In the genomic region with DNA sequence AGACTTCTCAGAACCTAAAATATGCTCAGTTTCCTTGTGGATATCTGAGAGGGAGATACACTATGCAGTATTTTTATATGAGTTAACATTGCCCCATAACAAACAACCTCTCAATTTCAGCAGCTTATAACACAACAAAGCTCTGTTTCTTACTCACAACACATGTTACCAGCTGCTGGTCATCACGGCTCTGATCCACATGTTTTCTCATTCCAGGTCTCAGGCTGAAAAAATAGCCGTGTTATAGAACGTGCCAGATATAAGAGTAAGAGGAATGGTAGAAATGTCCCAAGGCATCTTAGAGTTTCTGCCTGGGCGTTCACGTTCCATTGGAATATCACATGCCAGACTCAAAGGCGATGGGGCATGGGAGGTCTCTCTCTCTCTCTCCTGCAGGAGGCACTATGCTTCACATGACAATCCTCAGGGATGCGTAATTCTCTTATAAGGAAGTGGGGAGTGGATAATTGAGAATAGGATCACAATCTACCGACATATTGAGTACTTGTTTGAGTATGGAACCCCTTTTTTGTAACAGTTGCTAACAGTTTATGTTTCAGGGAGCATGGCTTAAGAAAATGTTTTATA, we compare ENCODE assay signal across 19 cellular contexts.
DNase-seq lines count a peak whose midpoint lies in the region; ATAC-seq, FAIRE-seq and TF ChIP-seq lines count a peak whose summit lies in the region.
"Had no signal": no experiment of that assay in that cellular context is flagged by ENCODE, and none has a peak within 500 bp of the region (broad histone marks: within the 10 kb centered on the region; RNA-seq: fewer than 3 reads in every experiment).

No MANE protein-coding gene starts in this region.

- H3K4me3 ChIP-seq in BJ (ENCODE audit: low read depth, low read length) (no peak overlapping the region), OCI-LY3 (ENCODE audit: low read length) (no peak overlapping the region), fibroblast of mammary gland (ENCODE audit: control insufficient read depth, low read depth, low read length) (no peak overlapping the region), mesendoderm (ENCODE audit: low read length) (no peak overlapping the region), thyroid gland (replicated peaks in 1 of 3) (no peak overlapping the region), psoas muscle (no peak overlapping the region), small intestine (ENCODE audit: low read depth in 1 of 2, low read length in 2 of 2) (no peak overlapping the region)
- H3K4me3 ChIP-seq: colonic mucosa, GM23248 had no signal

- no peak overlapping the region for H3K23ac ChIP-seq in mesendoderm (ENCODE audit: low read length)

- H3K4me2 ChIP-seq in OCI-LY3 (ENCODE audit: low read length): no peak overlapping the region
- no peak overlapping the region for H3K4me2 ChIP-seq in mesendoderm (ENCODE audit: low read length)

- TF ChIP-seq CTCF in BJ (IDR thresholded peaks at IDR 0.05; ENCODE audit: insufficient read depth, low read depth, low read length) (peak; percentile 22; the same call in 1 of the 2 replicates), OCI-LY3 (IDR thresholded peaks at IDR 0.05; ENCODE audit: low read depth, low read length) (peak; percentile 12; the same call in 1 of the 2 replicates), fibroblast of mammary gland (conservative IDR thresholded peaks at IDR 0.05; ENCODE audit: control insufficient read depth, insufficient read depth, low read depth, low read length) (peak; percentile 14), thyroid gland (IDR thresholded peaks at IDR 0.05) (no peak), psoas muscle (IDR thresholded peaks at IDR 0.05) (no peak)

- no peak overlapping the region for H3K4ac ChIP-seq in mesendoderm (ENCODE audit: low read depth, low read length)

- no peaks in the 10 kb centered on the region for H4K20me1 ChIP-seq in OCI-LY3 (ENCODE audit: insufficient read depth, low read length)

- H3K4me1 ChIP-seq in OCI-LY3 (ENCODE audit: low read length): peaks cover 34% of the 10 kb centered on the region
- no peaks in the 10 kb centered on the region for H3K4me1 ChIP-seq in mesendoderm (ENCODE audit: control insufficient read depth, low read depth, low read length)
- no peaks in the 10 kb centered on the region for H3K4me1 ChIP-seq in thyroid gland
- no peaks in the 10 kb centered on the region for H3K4me1 ChIP-seq in psoas muscle
- H3K4me1 ChIP-seq in small intestine (ENCODE audit: control insufficient read depth in 2 of 2, insufficient read depth in 1 of 2, low read depth in 1 of 2, low read length in 1 of 2): peaks cover 0 to 7% of the 10 kb centered on the region in 2 donors
- H3K4me1 ChIP-seq: colonic mucosa had no signal

- FAIRE-seq in small intestine (lab: Jason Lieb, UNC): no peak
- FAIRE-seq: endothelial cell of umbilical vein had no signal

- H3K9ac ChIP-seq in OCI-LY3 (ENCODE audit: low read length) (no peak overlapping the region), mesendoderm (ENCODE audit: low read length) (no peak overlapping the region)
- H3K9ac ChIP-seq: GM23248 had no signal

- H2BK120ac ChIP-seq in mesendoderm (ENCODE audit: low read depth, low read length): no peak overlapping the region

- intact Hi-C loops in thyroid gland (cut with DNase I): no loop called here
- intact Hi-C loops in psoas muscle (cut with DNase I): no loop called here

- no peak overlapping the region for H2AFZ ChIP-seq in OCI-LY3 (ENCODE audit: low read depth, low read length)
- H2AFZ ChIP-seq: GM23248 had no signal

- no peaks in the 10 kb centered on the region for H3K79me1 ChIP-seq in mesendoderm (ENCODE audit: low read length)

- DNase-seq in BJ (ENCODE audit: low read depth) (no peak), fibroblast of mammary gland (ENCODE audit: low read depth) (no peak), mesendoderm (peak; percentile 50), thyroid gland (no peak), psoas muscle (no peak), small intestine (no peak), NCI-H446 (lab: John Stamatoyannopoulos, UW) (no peak)
- DNase-seq: activated CD4-positive, alpha-beta T cell treated with anti-CD3 and anti-CD28 coated beads, Interleukin-2, amount 50 U/mL, for 4 hours; activated naive CD4-positive, alpha-beta T cell; aorta; colonic mucosa; DMS79 treated with DMSO at 0.1 percent for 48 hours; GM23248; islet precursor cell; mesenchymal stem cell; NCI-H82; stimulated activated naive CD4-positive, alpha-beta T cell treated with Interleukin-2 at 50 U/mL for 16 hours had no signal

- ATAC-seq in psoas muscle: no peak

- H3K27me3 ChIP-seq in BJ (ENCODE audit: control insufficient read depth, insufficient read depth, low read length): peaks cover 2% of the 10 kb centered on the region; the same call in 1 of the 2 replicates
- H3K27me3 ChIP-seq in OCI-LY3 (ENCODE audit: low read depth, low read length): no peaks in the 10 kb centered on the region
- H3K27me3 ChIP-seq in mesendoderm (ENCODE audit: insufficient read depth, low read length, poor library complexity): no peaks in the 10 kb centered on the region
- no peaks in the 10 kb centered on the region for H3K27me3 ChIP-seq in thyroid gland
- H3K27me3 ChIP-seq in psoas muscle (ENCODE audit: insufficient read depth in 3 of 3, low read length in 2 of 3): no peaks in the 10 kb centered on the region
- no peaks in the 10 kb centered on the region for H3K27me3 ChIP-seq in small intestine (ENCODE audit: control insufficient read depth in 2 of 2, insufficient read depth in 2 of 2, low read length in 2 of 2)
- H3K27me3 ChIP-seq: colonic mucosa had no signal

- POLR2A ChIA-PET in BJ (lab: Charles Lee): no interaction called here

- H2AK5ac ChIP-seq in mesendoderm (ENCODE audit: low read length): no peak overlapping the region

- no peak overlapping the region for H2BK5ac ChIP-seq in mesendoderm (ENCODE audit: low read length)

- WGBS in mesendoderm (ENCODE audit: extremely low coverage, insufficient coverage, low lambda C conversion rate): no CpG with 5 or more reads among the region's 8 CpGs
- 87 to 89% methylated on average over 8 of the region's 8 CpGs for WGBS in thyroid gland, 2 donors
- 39 to 58% (median 43%) methylated on average over 8 of the region's 8 CpGs for WGBS in psoas muscle, 3 donors
- 80 to 95% (median 86%) methylated on average over 8 of the region's 8 CpGs for WGBS in small intestine, 3 donors

- no peak overlapping the region for H3K18ac ChIP-seq in mesendoderm (ENCODE audit: low read length)

- no peak overlapping the region for H4K5ac ChIP-seq in mesendoderm (ENCODE audit: low read length)

- H3K27ac ChIP-seq in OCI-LY3 (ENCODE audit: low read length): no peak overlapping the region
- no peak overlapping the region for H3K27ac ChIP-seq in mesendoderm (ENCODE audit: low read depth, low read length)
- H3K27ac ChIP-seq in thyroid gland: no peak overlapping the region
- H3K27ac ChIP-seq in psoas muscle: no peak overlapping the region
- no peak overlapping the region for H3K27ac ChIP-seq in small intestine (ENCODE audit: low read depth in 1 of 2, low read length in 1 of 2)
- H3K27ac ChIP-seq: colonic mucosa, GM23248 had no signal

- CTCF ChIA-PET in BJ (lab: Yijun Ruan, JAX): interaction anchor here (1.0 to 1.2 kb wide), 3 partner anchors 21 to 327 kb away, joined by 3 to 4 read pairs (median 4); a partner anchor contains a TSS

- H2BK15ac ChIP-seq in mesendoderm (replicated peaks; ENCODE audit: low read depth): no peak overlapping the region

- no peak overlapping the region for H4K8ac ChIP-seq in mesendoderm (ENCODE audit: low read depth, low read length)

- H3K9me3 ChIP-seq in OCI-LY3 (ENCODE audit: insufficient read depth, low read length) (peaks cover 57% of the 10 kb centered on the region), thyroid gland (no peaks in the 10 kb centered on the region), psoas muscle (peaks cover 8% of the 10 kb centered on the region), small intestine (ENCODE audit: control insufficient read depth, low read depth) (no peaks in the 10 kb centered on the region)
- H3K9me3 ChIP-seq: colonic mucosa had no signal

- H3K79me2 ChIP-seq in OCI-LY3 (ENCODE audit: low read length) (no peaks in the 10 kb centered on the region), mesendoderm (ENCODE audit: control insufficient read depth, insufficient read depth, low read length) (no peaks in the 10 kb centered on the region)

- TF ChIP-seq POLR2A in thyroid gland (IDR thresholded peaks at IDR 0.05): no peak

- H3K36me3 ChIP-seq in BJ (ENCODE audit: control insufficient read depth, insufficient read depth, low read length): no peaks in the 10 kb centered on the region
- peaks cover 49% of the 10 kb centered on the region for H3K36me3 ChIP-seq in OCI-LY3 (replicated peaks; ENCODE audit: low read depth, low read length)
- H3K36me3 ChIP-seq in mesendoderm (ENCODE audit: control insufficient read depth, insufficient read depth, low read length): no peaks in the 10 kb centered on the region
- H3K36me3 ChIP-seq in thyroid gland: no peaks in the 10 kb centered on the region
- no peaks in the 10 kb centered on the region for H3K36me3 ChIP-seq in psoas muscle (ENCODE audit: insufficient read depth in 1 of 2, low read depth in 1 of 2)
- no peaks in the 10 kb centered on the region for H3K36me3 ChIP-seq in small intestine (ENCODE audit: control insufficient read depth in 2 of 2, insufficient read depth in 2 of 2, low read length in 2 of 2)
- H3K36me3 ChIP-seq: colonic mucosa had no signal

- H3K56ac ChIP-seq in mesendoderm (ENCODE audit: low read length): no peak overlapping the region

Comparison
In these comparisons a context has a peak if more than half of its experiments do, and no peak if none do; other contexts are left out.
1. CTCF ChIP-seq: peak in BJ (single experiment), OCI-LY3 (single experiment) and fibroblast of mammary gland (single experiment); none in thyroid gland (0 of 6) and psoas muscle (single experiment).